ENCODE assay signal across 1 cellular context in the genomic region with DNA sequence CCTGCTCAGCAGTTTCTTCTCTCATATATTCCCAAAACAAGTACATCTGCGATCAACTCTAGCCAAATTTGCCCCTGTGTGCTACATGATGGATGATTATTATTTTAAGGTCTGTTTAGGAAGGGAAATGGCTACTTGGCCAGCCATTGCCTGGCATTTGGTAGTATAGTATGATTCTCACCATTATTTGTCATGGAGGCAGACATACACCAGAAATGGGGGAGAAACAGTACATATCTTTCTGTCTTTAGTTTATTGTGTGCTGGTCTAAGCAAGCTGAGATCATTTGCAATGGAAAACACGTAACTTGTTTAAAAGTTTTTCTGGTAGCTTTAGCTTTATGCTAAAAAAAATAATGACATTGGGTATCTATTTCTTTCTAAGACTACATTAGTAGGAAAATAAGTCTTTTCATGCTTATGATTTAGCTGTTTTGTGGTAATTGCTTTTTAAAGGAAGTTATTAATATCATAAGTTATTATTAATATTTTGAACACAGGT.
A peak's percentile ranks its signal among the peaks of the same experiment; 100 is the strongest.
TF ChIP-seq lines count a peak whose summit lies in the region.

No MANE protein-coding gene starts in this region.

TF ChIP-seq in A549, 52 proteins besides CTCF, POLR2A, EP300 and RAD21 (continued from another document):
- TF ChIP-seq, protein P1, sequence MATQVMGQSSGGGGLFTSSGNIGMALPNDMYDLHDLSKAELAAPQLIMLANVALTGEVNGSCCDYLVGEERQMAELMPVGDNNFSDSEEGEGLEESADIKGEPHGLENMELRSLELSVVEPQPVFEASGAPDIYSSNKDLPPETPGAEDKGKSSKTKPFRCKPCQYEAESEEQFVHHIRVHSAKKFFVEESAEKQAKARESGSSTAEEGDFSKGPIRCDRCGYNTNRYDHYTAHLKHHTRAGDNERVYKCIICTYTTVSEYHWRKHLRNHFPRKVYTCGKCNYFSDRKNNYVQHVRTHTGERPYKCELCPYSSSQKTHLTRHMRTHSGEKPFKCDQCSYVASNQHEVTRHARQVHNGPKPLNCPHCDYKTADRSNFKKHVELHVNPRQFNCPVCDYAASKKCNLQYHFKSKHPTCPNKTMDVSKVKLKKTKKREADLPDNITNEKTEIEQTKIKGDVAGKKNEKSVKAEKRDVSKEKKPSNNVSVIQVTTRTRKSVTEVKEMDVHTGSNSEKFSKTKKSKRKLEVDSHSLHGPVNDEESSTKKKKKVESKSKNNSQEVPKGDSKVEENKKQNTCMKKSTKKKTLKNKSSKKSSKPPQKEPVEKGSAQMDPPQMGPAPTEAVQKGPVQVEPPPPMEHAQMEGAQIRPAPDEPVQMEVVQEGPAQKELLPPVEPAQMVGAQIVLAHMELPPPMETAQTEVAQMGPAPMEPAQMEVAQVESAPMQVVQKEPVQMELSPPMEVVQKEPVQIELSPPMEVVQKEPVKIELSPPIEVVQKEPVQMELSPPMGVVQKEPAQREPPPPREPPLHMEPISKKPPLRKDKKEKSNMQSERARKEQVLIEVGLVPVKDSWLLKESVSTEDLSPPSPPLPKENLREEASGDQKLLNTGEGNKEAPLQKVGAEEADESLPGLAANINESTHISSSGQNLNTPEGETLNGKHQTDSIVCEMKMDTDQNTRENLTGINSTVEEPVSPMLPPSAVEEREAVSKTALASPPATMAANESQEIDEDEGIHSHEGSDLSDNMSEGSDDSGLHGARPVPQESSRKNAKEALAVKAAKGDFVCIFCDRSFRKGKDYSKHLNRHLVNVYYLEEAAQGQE (IDR thresholded peaks at IDR 0.05), result no peak
- TF ChIP-seq ZFP36 (IDR thresholded peaks at IDR 0.05; ENCODE audit: borderline replicate concordance, partially characterized antibody) (no peak), CHD2 (IDR thresholded peaks at IDR 0.05; ENCODE audit: low read length, partially characterized antibody) (no peak), TP53 (CRISPR knock-in tag; IDR thresholded peaks at IDR 0.05) (peak; percentile 93), HOXA7 (CRISPR knock-in tag; IDR thresholded peaks at IDR 0.05) (no peak; the same call in none of the 2 replicates), SMC3 (IDR thresholded peaks at IDR 0.05) (no peak), RARB (CRISPR knock-in tag; IDR thresholded peaks at IDR 0.05) (peak; percentile 68; the same call in 1 of the 2 replicates), RNF2 (IDR thresholded peaks at IDR 0.05; ENCODE audit: borderline replicate concordance, low read depth) (no peak), FOSB (CRISPR knock-in tag; IDR thresholded peaks at IDR 0.05) (peak; percentile 89), FOSL2 (IDR thresholded peaks at IDR 0.05) (no peak), FOSL2 (CRISPR knock-in tag; IDR thresholded peaks at IDR 0.05) (no peak; the same call in 1 of the 2 replicates), GATA3 (IDR thresholded peaks at IDR 0.05; ENCODE audit: borderline replicate concordance) (no peak), POLR2AphosphoS2 (conservative IDR thresholded peaks at IDR 0.05; ENCODE audit: low read length) (0 out of 2 replicates have a peak, but pooled peaks have one; percentile 34), ZC3H11A (IDR thresholded peaks at IDR 0.05) (no peak), CBX2 (IDR thresholded peaks at IDR 0.05; ENCODE audit: borderline replicate concordance, low read depth) (no peak), ZSCAN20 (CRISPR knock-in tag; IDR thresholded peaks at IDR 0.05) (peak; percentile 72; the same call in 1 of the 2 replicates), TFCP2L1 (CRISPR knock-in tag; IDR thresholded peaks at IDR 0.05) (peak; percentile 50; the same call in 1 of the 2 replicates)
- TF ChIP-seq, protein P2, sequence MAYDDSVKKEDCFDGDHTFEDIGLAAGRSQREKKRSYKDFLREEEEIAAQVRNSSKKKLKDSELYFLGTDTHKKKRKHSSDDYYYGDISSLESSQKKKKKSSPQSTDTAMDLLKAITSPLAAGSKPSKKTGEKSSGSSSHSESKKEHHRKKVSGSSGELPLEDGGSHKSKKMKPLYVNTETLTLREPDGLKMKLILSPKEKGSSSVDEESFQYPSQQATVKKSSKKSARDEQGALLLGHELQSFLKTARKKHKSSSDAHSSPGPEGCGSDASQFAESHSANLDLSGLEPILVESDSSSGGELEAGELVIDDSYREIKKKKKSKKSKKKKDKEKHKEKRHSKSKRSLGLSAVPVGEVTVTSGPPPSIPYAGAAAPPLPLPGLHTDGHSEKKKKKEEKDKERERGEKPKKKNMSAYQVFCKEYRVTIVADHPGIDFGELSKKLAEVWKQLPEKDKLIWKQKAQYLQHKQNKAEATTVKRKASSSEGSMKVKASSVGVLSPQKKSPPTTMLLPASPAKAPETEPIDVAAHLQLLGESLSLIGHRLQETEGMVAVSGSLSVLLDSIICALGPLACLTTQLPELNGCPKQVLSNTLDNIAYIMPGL (CRISPR knock-in tag; IDR thresholded peaks at IDR 0.05; ENCODE audit: borderline replicate concordance), result 0 out of 2 replicates have a peak, but pooled peaks have one; percentile 61
TF ChIP-seq in A549: peak in this region for 8.
